In genomic region chr5:181192337-181193046, GRCh38 we compare ENCODE assay signal across 8 cellular contexts. TPM values are rescaled to one million over a fixed set of nuclear protein-coding genes. Genes with fewer than 3 reads are reported as not detected.
DNase-seq lines count a peak whose midpoint lies in the region; ATAC-seq and TF ChIP-seq lines count a peak whose summit lies in the region.

No MANE protein-coding gene starts in this region.

- peak overlapping the region; percentile 81 for H3K4me3 ChIP-seq in iPS-18c (ENCODE audit: insufficient read depth, low read depth, low read length)

- peak overlapping the region; percentile 99 for H3K4me3 Mint-ChIP-seq in HFFc6
- H3K4me3 Mint-ChIP-seq in activated T-helper 2 cell treated with anti-CD3 and anti-CD28 coated beads, Interferon-gamma antibody, Interleukin-2, Interleukin-4, amounts not matched to agents 10 μg/mL and 5 μg/mL and 100 μg/mL, durations not matched to agents 14 hours and 24 hours and 36 hours (ENCODE audit: low read depth) = peak overlapping the region; percentile 94
- H3K4me3 Mint-ChIP-seq in stimulated activated naive B cell treated with anti-CD40 and anti-IgM and Interleukin-4, amounts not matched to agents 10 μg/mL and 1 μg/mL and 100 μg/mL, for 72 hours = peak overlapping the region; percentile 90 to 95

- H3K27me3 Mint-ChIP-seq in HFFc6 (ENCODE audit: insufficient read depth) = peaks cover 16% of the 10 kb centered on the region
- no peaks in the 10 kb centered on the region for H3K27me3 Mint-ChIP-seq in activated T-helper 2 cell treated with anti-CD3 and anti-CD28 coated beads, Interferon-gamma antibody, Interleukin-2, Interleukin-4, amounts not matched to agents 10 μg/mL and 5 μg/mL and 100 μg/mL, durations not matched to agents 14 hours and 24 hours and 36 hours (ENCODE audit: low read depth)
- peaks cover 15% of the 10 kb centered on the region in 2 donors for H3K27me3 Mint-ChIP-seq in stimulated activated naive B cell treated with anti-CD40 and anti-IgM and Interleukin-4, amounts not matched to agents 10 μg/mL and 1 μg/mL and 100 μg/mL, for 72 hours

- no peak for ATAC-seq in stimulated activated naive B cell treated with anti-CD40 and anti-IgM and Interleukin-4, amounts not matched to agents 10 μg/mL and 1 μg/mL and 100 μg/mL, for 72 hours (replicated peaks)
- ATAC-seq in GM18511 (IDR thresholded peaks at IDR 0.05; ENCODE audit: unreplicated experiment) = no peak
- ATAC-seq in GM18858 (IDR thresholded peaks at IDR 0.05; ENCODE audit: unreplicated experiment) = no peak

- no peak for TF ChIP-seq CTCF in HFFc6 (IDR thresholded peaks at IDR 0.05)

- intact Hi-C loops in activated T-helper 2 cell treated with anti-CD3 and anti-CD28 coated beads, Interferon-gamma antibody, Interleukin-2, Interleukin-4, amounts not matched to agents 10 μg/mL and 5 μg/mL and 100 μg/mL, durations not matched to agents 14 hours and 24 hours and 36 hours (cut with micrococcal nuclease) = loop anchor here (1.0 kb wide), 1 partner anchor 52 kb away; no protein-coding TSS in a partner anchor

- H3K9me3 ChIP-seq in iPS-18c (ENCODE audit: control insufficient read depth, insufficient read depth, low read length) = no peaks in the 10 kb centered on the region

- DNase-seq in HFFc6 (no peak), HuH-7 (ENCODE audit: low spot score) (no peak)
- DNase-seq in activated T-helper 2 cell treated with anti-CD3 and anti-CD28 coated beads, Interferon-gamma antibody, Interleukin-2, Interleukin-4, amounts not matched to agents 10 μg/mL and 5 μg/mL and 100 μg/mL, durations not matched to agents 14 hours and 24 hours and 36 hours (ENCODE audit: low spot score) = no peak
- DNase-seq in stimulated activated naive B cell treated with anti-CD40 and anti-IgM and Interleukin-4, amounts not matched to agents 10 μg/mL and 1 μg/mL and 100 μg/mL, for 72 hours = no peak
- no peak for DNase-seq in stimulated activated CD4-positive, alpha-beta T cell treated with anti-CD3 and anti-CD28 coated beads, Interleukin-4, amount 100 ng/mL, for 4 hours

- H3K36me3 Mint-ChIP-seq in HFFc6 (ENCODE audit: low read depth) = no peaks in the 10 kb centered on the region
- H3K36me3 Mint-ChIP-seq in activated T-helper 2 cell treated with anti-CD3 and anti-CD28 coated beads, Interferon-gamma antibody, Interleukin-2, Interleukin-4, amounts not matched to agents 10 μg/mL and 5 μg/mL and 100 μg/mL, durations not matched to agents 14 hours and 24 hours and 36 hours (ENCODE audit: low read depth) = no peaks in the 10 kb centered on the region
- H3K36me3 Mint-ChIP-seq in stimulated activated naive B cell treated with anti-CD40 and anti-IgM and Interleukin-4, amounts not matched to agents 10 μg/mL and 1 μg/mL and 100 μg/mL, for 72 hours = peaks cover 28 to 34% of the 10 kb centered on the region in 2 donors

- peaks cover 31% of the 10 kb centered on the region for H3K4me1 Mint-ChIP-seq in HFFc6 (ENCODE audit: low read depth)
- H3K4me1 Mint-ChIP-seq in activated T-helper 2 cell treated with anti-CD3 and anti-CD28 coated beads, Interferon-gamma antibody, Interleukin-2, Interleukin-4, amounts not matched to agents 10 μg/mL and 5 μg/mL and 100 μg/mL, durations not matched to agents 14 hours and 24 hours and 36 hours (ENCODE audit: low read depth) = peaks cover 14% of the 10 kb centered on the region
- peaks cover 44 to 64% of the 10 kb centered on the region in 2 donors for H3K4me1 Mint-ChIP-seq in stimulated activated naive B cell treated with anti-CD40 and anti-IgM and Interleukin-4, amounts not matched to agents 10 μg/mL and 1 μg/mL and 100 μg/mL, for 72 hours

- peak overlapping the region; percentile 94 for H3K27ac Mint-ChIP-seq in HFFc6
- H3K27ac Mint-ChIP-seq in activated T-helper 2 cell treated with anti-CD3 and anti-CD28 coated beads, Interferon-gamma antibody, Interleukin-2, Interleukin-4, amounts not matched to agents 10 μg/mL and 5 μg/mL and 100 μg/mL, durations not matched to agents 14 hours and 24 hours and 36 hours = peak overlapping the region; percentile 95
- peak overlapping the region; percentile 100 for H3K27ac Mint-ChIP-seq in stimulated activated naive B cell treated with anti-CD40 and anti-IgM and Interleukin-4, amounts not matched to agents 10 μg/mL and 1 μg/mL and 100 μg/mL, for 72 hours

- peaks cover 5% of the 10 kb centered on the region for H3K9me3 Mint-ChIP-seq in HFFc6
- no peaks in the 10 kb centered on the region for H3K9me3 Mint-ChIP-seq in activated T-helper 2 cell treated with anti-CD3 and anti-CD28 coated beads, Interferon-gamma antibody, Interleukin-2, Interleukin-4, amounts not matched to agents 10 μg/mL and 5 μg/mL and 100 μg/mL, durations not matched to agents 14 hours and 24 hours and 36 hours
- peaks cover 0 to 3% of the 10 kb centered on the region in 2 donors for H3K9me3 Mint-ChIP-seq in stimulated activated naive B cell treated with anti-CD40 and anti-IgM and Interleukin-4, amounts not matched to agents 10 μg/mL and 1 μg/mL and 100 μg/mL, for 72 hours

RNA-seq across cellular contexts. Expression of gene TRIM7, which starts 12.5 kb away (rescaled TPM):
- 1 to 10 TPM; 2.8 to 7.5 (median 5.3) TPM for total RNA-seq in HFFc6 (2021; fragmentation: NEBNext Ultra II Directional; extraction: Animal tissue kit (Norgen Biotek cat#: 25700))
- total RNA-seq in activated T-helper 2 cell treated with anti-CD3 and anti-CD28 coated beads, Interferon-gamma antibody, Interleukin-2, Interleukin-4, amounts not matched to agents 10 μg/mL and 5 μg/mL and 100 μg/mL, durations not matched to agents 14 hours and 24 hours and 36 hours = 3.9 and 4.8 TPM in 2 replicates

RNA-seq across cellular contexts. Expression of gene TRIM41, which starts 30.6 kb away (rescaled TPM):
- total RNA-seq in HFFc6 (2021; fragmentation: NEBNext Ultra II Directional; extraction: Animal tissue kit (Norgen Biotek cat#: 25700)) = 10 to 100 TPM; 20.3 to 24.0 (median 22.5) TPM
- total RNA-seq in activated T-helper 2 cell treated with anti-CD3 and anti-CD28 coated beads, Interferon-gamma antibody, Interleukin-2, Interleukin-4, amounts not matched to agents 10 μg/mL and 5 μg/mL and 100 μg/mL, durations not matched to agents 14 hours and 24 hours and 36 hours = 32.2 and 33.0 TPM in 2 replicates

RNA-seq across cellular contexts. Expression of gene OR2V2, which starts 45.1 kb away (rescaled TPM):
- total RNA-seq in HFFc6 (2021; fragmentation: NEBNext Ultra II Directional; extraction: Animal tissue kit (Norgen Biotek cat#: 25700)) = not detected
- total RNA-seq in activated T-helper 2 cell treated with anti-CD3 and anti-CD28 coated beads, Interferon-gamma antibody, Interleukin-2, Interleukin-4, amounts not matched to agents 10 μg/mL and 5 μg/mL and 100 μg/mL, durations not matched to agents 14 hours and 24 hours and 36 hours = not detected in 2 replicates

RNA-seq across cellular contexts. Expression of gene RACK1, which starts 51.2 kb away (rescaled TPM):
- 1,000 to 10,000 TPM; 1,737 to 2,012 (median 1,885) TPM for total RNA-seq in HFFc6 (2021; fragmentation: NEBNext Ultra II Directional; extraction: Animal tissue kit (Norgen Biotek cat#: 25700))
- 2,110 and 2,123 TPM in 2 replicates for total RNA-seq in activated T-helper 2 cell treated with anti-CD3 and anti-CD28 coated beads, Interferon-gamma antibody, Interleukin-2, Interleukin-4, amounts not matched to agents 10 μg/mL and 5 μg/mL and 100 μg/mL, durations not matched to agents 14 hours and 24 hours and 36 hours
